1 cellular context compared by ENCODE assay signal in the genomic region with DNA sequence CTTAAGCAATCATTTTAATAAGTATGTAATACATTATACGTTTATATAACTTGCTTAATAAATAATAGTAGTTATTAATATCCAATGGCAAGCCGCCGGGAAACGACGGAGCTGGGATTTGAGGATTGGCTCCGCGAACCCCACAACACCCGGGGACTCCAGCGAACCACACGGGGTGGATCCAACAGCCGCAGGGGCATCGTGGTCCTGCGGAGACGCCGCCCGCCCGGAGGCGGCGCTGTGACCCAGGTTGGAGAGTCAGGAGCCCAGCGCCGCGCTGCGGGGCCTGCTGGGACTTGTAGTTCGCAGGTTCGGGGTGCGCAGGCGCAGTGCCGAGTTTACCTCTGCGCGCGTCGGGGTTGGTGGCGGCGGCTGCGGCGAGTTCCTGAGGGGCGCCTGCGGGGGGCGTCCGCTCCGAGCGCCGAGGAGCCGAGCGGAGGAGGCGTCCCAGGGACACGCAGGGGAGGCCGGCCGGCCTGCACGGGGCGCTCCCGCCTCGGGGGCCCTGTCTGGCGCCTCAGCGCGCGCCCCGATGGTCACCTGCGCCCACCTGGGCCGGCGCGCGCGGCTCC.
TF ChIP-seq lines count a peak whose summit lies in the region.

TSS of gene ZNF554 (plus strand) at position 329 of the 572 bp plus-strand sequence. CDS start at position 533, 204 bp downstream.

TF ChIP-seq in HepG2, 621 proteins besides CTCF, POLR2A, EP300 and RAD21 (continued from another document and continues in another):
- TF ChIP-seq NCOR1 (IDR thresholded peaks at IDR 0.05; ENCODE audit: borderline replicate concordance, low read length) (no peak), ZNF543 (CRISPR knock-in tag; IDR thresholded peaks at IDR 0.05) (no peak), ZNF124 (CRISPR knock-in tag; IDR thresholded peaks at IDR 0.05) (no peak), MED1 (CRISPR knock-in tag; IDR thresholded peaks at IDR 0.05) (peak; percentile 78), PBX2 (CRISPR knock-in tag; IDR thresholded peaks at IDR 0.05) (no peak), SUZ12 (IDR thresholded peaks at IDR 0.05; ENCODE audit: low read depth, low read length) (peak; percentile 91), CENPBD1 (CRISPR knock-in tag; IDR thresholded peaks at IDR 0.05; ENCODE audit: borderline replicate concordance, low read depth) (no peak), FUBP1 (CRISPR knock-in tag; IDR thresholded peaks at IDR 0.05; ENCODE audit: borderline replicate concordance) (no peak), FOXC1 (CRISPR knock-in tag; IDR thresholded peaks at IDR 0.05; ENCODE audit: borderline replicate concordance) (0 out of 2 replicates have a peak, but pooled peaks have one; percentile 16), ZNF776 (CRISPR knock-in tag; IDR thresholded peaks at IDR 0.05) (no peak), MYPOP (CRISPR knock-in tag; IDR thresholded peaks at IDR 0.05) (no peak; the same call in 1 of the 2 replicates), ZSCAN20 (CRISPR knock-in tag; IDR thresholded peaks at IDR 0.05; ENCODE audit: borderline replicate concordance) (0 out of 2 replicates have a peak, but pooled peaks have one; percentile 33), ZNF609 (CRISPR knock-in tag; IDR thresholded peaks at IDR 0.05; ENCODE audit: borderline replicate concordance) (no peak), ZNF703 (CRISPR knock-in tag; IDR thresholded peaks at IDR 0.05; ENCODE audit: borderline replicate concordance) (no peak), JUND (CRISPR knock-in tag; IDR thresholded peaks at IDR 0.05) (no peak), NR1H2 (CRISPR knock-in tag; IDR thresholded peaks at IDR 0.05; ENCODE audit: borderline replicate concordance, low read depth) (no peak), KDM1A (CRISPR knock-in tag; IDR thresholded peaks at IDR 0.05) (no peak), STAG1 (CRISPR knock-in tag; IDR thresholded peaks at IDR 0.05) (peak; percentile 80), TRIM24 (CRISPR knock-in tag; IDR thresholded peaks at IDR 0.05) (no peak), ZBTB40 (IDR thresholded peaks at IDR 0.05) (no peak), ZBTB40 (CRISPR knock-in tag; IDR thresholded peaks at IDR 0.05) (peak; percentile 53; the same call in 1 of the 2 replicates), SALL1 (CRISPR knock-in tag; IDR thresholded peaks at IDR 0.05) (peak; percentile 69), RFXANK (CRISPR knock-in tag; IDR thresholded peaks at IDR 0.05) (no peak), ZNF550 (CRISPR knock-in tag; IDR thresholded peaks at IDR 0.05; ENCODE audit: borderline replicate concordance) (no peak), ZNF232 (CRISPR knock-in tag; IDR thresholded peaks at IDR 0.05; ENCODE audit: borderline replicate concordance) (peak; percentile 66; the same call in 1 of the 2 replicates)
- TF ChIP-seq, protein P1, sequence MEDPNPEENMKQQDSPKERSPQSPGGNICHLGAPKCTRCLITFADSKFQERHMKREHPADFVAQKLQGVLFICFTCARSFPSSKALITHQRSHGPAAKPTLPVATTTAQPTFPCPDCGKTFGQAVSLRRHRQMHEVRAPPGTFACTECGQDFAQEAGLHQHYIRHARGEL (CRISPR knock-in tag; IDR thresholded peaks at IDR 0.05), result no peak
- TF ChIP-seq, protein P2, sequence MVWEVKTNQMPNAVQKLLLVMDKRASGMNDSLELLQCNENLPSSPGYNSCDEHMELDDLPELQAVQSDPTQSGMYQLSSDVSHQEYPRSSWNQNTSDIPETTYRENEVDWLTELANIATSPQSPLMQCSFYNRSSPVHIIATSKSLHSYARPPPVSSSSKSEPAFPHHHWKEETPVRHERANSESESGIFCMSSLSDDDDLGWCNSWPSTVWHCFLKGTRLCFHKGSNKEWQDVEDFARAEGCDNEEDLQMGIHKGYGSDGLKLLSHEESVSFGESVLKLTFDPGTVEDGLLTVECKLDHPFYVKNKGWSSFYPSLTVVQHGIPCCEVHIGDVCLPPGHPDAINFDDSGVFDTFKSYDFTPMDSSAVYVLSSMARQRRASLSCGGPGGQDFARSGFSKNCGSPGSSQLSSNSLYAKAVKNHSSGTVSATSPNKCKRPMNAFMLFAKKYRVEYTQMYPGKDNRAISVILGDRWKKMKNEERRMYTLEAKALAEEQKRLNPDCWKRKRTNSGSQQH (CRISPR knock-in tag; IDR thresholded peaks at IDR 0.05; ENCODE audit: low read depth), result peak; percentile 59
- TF ChIP-seq, protein P3, sequence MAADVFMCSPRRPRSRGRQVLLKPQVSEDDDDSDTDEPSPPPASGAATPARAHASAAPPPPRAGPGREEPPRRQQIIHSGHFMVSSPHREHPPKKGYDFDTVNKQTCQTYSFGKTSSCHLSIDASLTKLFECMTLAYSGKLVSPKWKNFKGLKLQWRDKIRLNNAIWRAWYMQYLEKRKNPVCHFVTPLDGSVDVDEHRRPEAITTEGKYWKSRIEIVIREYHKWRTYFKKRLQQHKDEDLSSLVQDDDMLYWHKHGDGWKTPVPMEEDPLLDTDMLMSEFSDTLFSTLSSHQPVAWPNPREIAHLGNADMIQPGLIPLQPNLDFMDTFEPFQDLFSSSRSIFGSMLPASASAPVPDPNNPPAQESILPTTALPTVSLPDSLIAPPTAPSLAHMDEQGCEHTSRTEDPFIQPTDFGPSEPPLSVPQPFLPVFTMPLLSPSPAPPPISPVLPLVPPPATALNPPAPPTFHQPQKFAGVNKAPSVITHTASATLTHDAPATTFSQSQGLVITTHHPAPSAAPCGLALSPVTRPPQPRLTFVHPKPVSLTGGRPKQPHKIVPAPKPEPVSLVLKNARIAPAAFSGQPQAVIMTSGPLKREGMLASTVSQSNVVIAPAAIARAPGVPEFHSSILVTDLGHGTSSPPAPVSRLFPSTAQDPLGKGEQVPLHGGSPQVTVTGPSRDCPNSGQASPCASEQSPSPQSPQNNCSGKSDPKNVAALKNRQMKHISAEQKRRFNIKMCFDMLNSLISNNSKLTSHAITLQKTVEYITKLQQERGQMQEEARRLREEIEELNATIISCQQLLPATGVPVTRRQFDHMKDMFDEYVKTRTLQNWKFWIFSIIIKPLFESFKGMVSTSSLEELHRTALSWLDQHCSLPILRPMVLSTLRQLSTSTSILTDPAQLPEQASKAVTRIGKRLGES (CRISPR knock-in tag; IDR thresholded peaks at IDR 0.05; ENCODE audit: borderline replicate concordance), result no peak
